ENCODE assay signal across 1 cellular context in the genomic region with DNA sequence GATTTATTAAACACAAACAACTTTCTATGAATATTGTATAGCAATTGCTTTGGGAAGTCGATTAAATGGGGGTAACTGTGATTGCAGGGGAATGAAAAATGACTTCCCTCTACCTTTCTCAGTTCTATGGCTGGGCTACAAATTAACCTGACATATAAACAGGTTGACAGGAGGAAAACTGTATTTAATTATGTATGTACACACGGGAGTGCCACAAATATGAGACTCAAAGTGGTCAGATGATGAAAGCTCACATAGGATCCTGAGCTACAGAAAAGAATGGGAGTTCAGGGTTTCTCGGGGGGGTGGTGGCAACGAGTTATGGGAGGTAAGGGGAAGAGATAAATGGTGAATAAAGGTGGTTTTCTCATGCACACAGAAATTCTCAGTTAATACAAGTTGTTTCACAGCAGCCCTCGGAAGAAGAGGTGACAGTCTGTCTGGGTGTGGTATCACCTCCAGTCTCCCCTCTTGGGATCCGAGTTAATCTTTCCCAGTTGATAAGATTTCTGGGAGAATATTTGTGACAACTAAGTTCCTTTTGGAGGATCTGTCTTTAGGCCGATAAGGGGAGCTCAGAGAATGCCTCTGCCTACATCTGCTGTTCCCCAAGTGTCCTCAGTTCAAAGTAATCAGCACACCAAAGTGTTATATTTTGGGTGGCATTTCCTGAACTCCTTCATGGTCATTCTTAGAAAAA.
A peak's percentile ranks its signal among the peaks of the same experiment; 100 is the strongest.
TF ChIP-seq lines count a peak whose summit lies in the region.

No MANE protein-coding gene starts in this region.

TF ChIP-seq in K562, 482 proteins besides CTCF, POLR2A, EP300 and RAD21 (continued from another document):
- TF ChIP-seq, protein P1, sequence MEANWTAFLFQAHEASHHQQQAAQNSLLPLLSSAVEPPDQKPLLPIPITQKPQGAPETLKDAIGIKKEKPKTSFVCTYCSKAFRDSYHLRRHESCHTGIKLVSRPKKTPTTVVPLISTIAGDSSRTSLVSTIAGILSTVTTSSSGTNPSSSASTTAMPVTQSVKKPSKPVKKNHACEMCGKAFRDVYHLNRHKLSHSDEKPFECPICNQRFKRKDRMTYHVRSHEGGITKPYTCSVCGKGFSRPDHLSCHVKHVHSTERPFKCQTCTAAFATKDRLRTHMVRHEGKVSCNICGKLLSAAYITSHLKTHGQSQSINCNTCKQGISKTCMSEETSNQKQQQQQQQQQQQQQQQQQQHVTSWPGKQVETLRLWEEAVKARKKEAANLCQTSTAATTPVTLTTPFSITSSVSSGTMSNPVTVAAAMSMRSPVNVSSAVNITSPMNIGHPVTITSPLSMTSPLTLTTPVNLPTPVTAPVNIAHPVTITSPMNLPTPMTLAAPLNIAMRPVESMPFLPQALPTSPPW (CRISPR knock-in tag; IDR thresholded peaks at IDR 0.05): peak; percentile 19; the same call in 1 of the 2 replicates
- TF ChIP-seq ZEB2 (IDR thresholded peaks at IDR 0.05) (peak; percentile 39; the same call in 1 of the 2 replicates), NONO (IDR thresholded peaks at IDR 0.05; ENCODE audit: low read depth in 2 of 2, low read length in 1 of 2) (peak in 1 of 2 experiments; percentile 88; a peak in 2 of 4 replicates), NFRKB (IDR thresholded peaks at IDR 0.05; ENCODE audit: low read depth) (0 out of 2 replicates have a peak, but pooled peaks have one; percentile 36), KDM1A (IDR thresholded peaks at IDR 0.05) (peak in 1 of 2 experiments; percentile 50; a peak in 2 of 4 replicates), POLR3G (IDR thresholded peaks at IDR 0.05; ENCODE audit: extremely low read depth, insufficient read length, insufficient replicate concordance) (no peak), CTBP1 (IDR thresholded peaks at IDR 0.05; ENCODE audit: borderline replicate concordance) (peak; percentile 44; the same call in 1 of the 2 replicates), CBFA2T3 (IDR thresholded peaks at IDR 0.05) (peak; percentile 83), ZNF311 (CRISPR knock-in tag; IDR thresholded peaks at IDR 0.05) (peak; percentile 67; the same call in 1 of the 2 replicates), YY1 (IDR thresholded peaks at IDR 0.05; ENCODE audit: borderline replicate concordance in 1 of 3, control insufficient read depth in 1 of 3, extremely low read depth in 1 of 3, insufficient read depth in 3 of 3, insufficient read length in 1 of 3, insufficient replicate concordance in 2 of 3, low read depth in 1 of 3, low read length in 2 of 3) (peak in 1 of 3 experiments; percentile 3), SMARCA4 (IDR thresholded peaks at IDR 0.05) (peak; percentile 65), BHLHE40 (IDR thresholded peaks at IDR 0.05; ENCODE audit: low read length) (0 out of 2 replicates have a peak, but pooled peaks have one; percentile 17), TCF7L2 (IDR thresholded peaks at IDR 0.05; ENCODE audit: low read depth, low read length) (peak; percentile 61; the same call in 1 of the 2 replicates), DPF2 (IDR thresholded peaks at IDR 0.05) (0 out of 2 replicates have a peak, but pooled peaks have one; percentile 64), EZH2 (IDR thresholded peaks at IDR 0.05; ENCODE audit: borderline replicate concordance, low read depth, low read length) (no peak), CBFA2T2 (conservative IDR thresholded peaks at IDR 0.05) (0 out of 2 replicates have a peak, but pooled peaks have one; percentile 67), GATAD2A (IDR thresholded peaks at IDR 0.05) (0 out of 2 replicates have a peak, but pooled peaks have one; percentile 58), CBX1 (IDR thresholded peaks at IDR 0.05; ENCODE audit: low read depth) (no peak), HDAC1 (IDR thresholded peaks at IDR 0.05) (peak in 1 of 2 experiments; percentile 32; a peak in 1 of 4 replicates), MEIS2 (IDR thresholded peaks at IDR 0.05; ENCODE audit: partially characterized antibody) (peak; percentile 9), ZFPM2 (CRISPR knock-in tag; IDR thresholded peaks at IDR 0.05) (no peak), GATA2 (CRISPR knock-in tag; IDR thresholded peaks at IDR 0.05) (no peak; the same call in 1 of the 2 replicates), ZNF695 (CRISPR knock-in tag; IDR thresholded peaks at IDR 0.05) (no peak), MAFF (IDR thresholded peaks at IDR 0.05; ENCODE audit: low read length) (no peak), ARID1B (IDR thresholded peaks at IDR 0.05) (peak; percentile 84), SMARCE1 (IDR thresholded peaks at IDR 0.05) (0 out of 2 replicates have a peak, but pooled peaks have one; percentile 43), GATAD2B (IDR thresholded peaks at IDR 0.05; ENCODE audit: borderline replicate concordance) (peak; percentile 61; the same call in 1 of the 2 replicates), STAT5A (IDR thresholded peaks at IDR 0.05; ENCODE audit: borderline replicate concordance, low read length) (peak; percentile 66; the same call in 1 of the 2 replicates), SMAD4 (CRISPR knock-in tag; conservative IDR thresholded peaks at IDR 0.05) (peak; percentile 55), JUND (IDR thresholded peaks at IDR 0.05; ENCODE audit: borderline replicate concordance, low read depth, low read length) (peak; percentile 36; the same call in 1 of the 2 replicates), JUND (tag; IDR thresholded peaks at IDR 0.05; ENCODE audit: borderline replicate concordance, low read depth, low read length) (0 out of 3 replicates have a peak, but pooled peaks have one; percentile 27), TAL1 (IDR thresholded peaks at IDR 0.05) (peak; percentile 29; the same call in 1 of the 2 replicates), TEAD4 (IDR thresholded peaks at IDR 0.05; ENCODE audit: low read length) (peak; percentile 52; the same call in 1 of the 2 replicates), TEAD4 (CRISPR knock-in tag; IDR thresholded peaks at IDR 0.05; ENCODE audit: borderline replicate concordance) (no peak), NUFIP1 (IDR thresholded peaks at IDR 0.05; ENCODE audit: partially characterized antibody) (no peak), FOSL1 (tag; conservative IDR thresholded peaks at IDR 0.05) (0 out of 2 replicates have a peak, but pooled peaks have one; percentile 24), CC2D1A (IDR thresholded peaks at IDR 0.05) (peak; percentile 92; the same call in 1 of the 2 replicates), TCF3 (CRISPR knock-in tag; IDR thresholded peaks at IDR 0.05) (peak; percentile 80), LEF1 (IDR thresholded peaks at IDR 0.05) (0 out of 2 replicates have a peak, but pooled peaks have one; percentile 15), PML (IDR thresholded peaks at IDR 0.05; ENCODE audit: low read length) (no peak), MAZ (CRISPR knock-in tag; conservative IDR thresholded peaks at IDR 0.05 in 1 of 2, IDR thresholded peaks at IDR 0.05 in 1 of 2) (no peak), NCOR1 (IDR thresholded peaks at IDR 0.05) (peak; percentile 71), ETV5 (CRISPR knock-in tag; IDR thresholded peaks at IDR 0.05; ENCODE audit: low read depth) (peak; percentile 72; the same call in 1 of the 2 replicates)
- TF ChIP-seq, protein P2, sequence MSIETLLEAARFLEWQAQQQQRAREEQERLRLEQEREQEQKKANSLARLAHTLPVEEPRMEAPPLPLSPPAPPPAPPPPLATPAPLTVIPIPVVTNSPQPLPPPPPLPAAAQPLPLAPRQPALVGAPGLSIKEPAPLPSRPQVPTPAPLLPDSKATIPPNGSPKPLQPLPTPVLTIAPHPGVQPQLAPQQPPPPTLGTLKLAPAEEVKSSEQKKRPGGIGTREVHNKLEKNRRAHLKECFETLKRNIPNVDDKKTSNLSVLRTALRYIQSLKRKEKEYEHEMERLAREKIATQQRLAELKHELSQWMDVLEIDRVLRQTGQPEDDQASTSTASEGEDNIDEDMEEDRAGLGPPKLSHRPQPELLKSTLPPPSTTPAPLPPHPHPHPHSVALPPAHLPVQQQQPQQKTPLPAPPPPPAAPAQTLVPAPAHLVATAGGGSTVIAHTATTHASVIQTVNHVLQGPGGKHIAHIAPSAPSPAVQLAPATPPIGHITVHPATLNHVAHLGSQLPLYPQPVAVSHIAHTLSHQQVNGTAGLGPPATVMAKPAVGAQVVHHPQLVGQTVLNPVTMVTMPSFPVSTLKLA (conservative IDR thresholded peaks at IDR 0.05): no peak
- TF ChIP-seq, protein P3, sequence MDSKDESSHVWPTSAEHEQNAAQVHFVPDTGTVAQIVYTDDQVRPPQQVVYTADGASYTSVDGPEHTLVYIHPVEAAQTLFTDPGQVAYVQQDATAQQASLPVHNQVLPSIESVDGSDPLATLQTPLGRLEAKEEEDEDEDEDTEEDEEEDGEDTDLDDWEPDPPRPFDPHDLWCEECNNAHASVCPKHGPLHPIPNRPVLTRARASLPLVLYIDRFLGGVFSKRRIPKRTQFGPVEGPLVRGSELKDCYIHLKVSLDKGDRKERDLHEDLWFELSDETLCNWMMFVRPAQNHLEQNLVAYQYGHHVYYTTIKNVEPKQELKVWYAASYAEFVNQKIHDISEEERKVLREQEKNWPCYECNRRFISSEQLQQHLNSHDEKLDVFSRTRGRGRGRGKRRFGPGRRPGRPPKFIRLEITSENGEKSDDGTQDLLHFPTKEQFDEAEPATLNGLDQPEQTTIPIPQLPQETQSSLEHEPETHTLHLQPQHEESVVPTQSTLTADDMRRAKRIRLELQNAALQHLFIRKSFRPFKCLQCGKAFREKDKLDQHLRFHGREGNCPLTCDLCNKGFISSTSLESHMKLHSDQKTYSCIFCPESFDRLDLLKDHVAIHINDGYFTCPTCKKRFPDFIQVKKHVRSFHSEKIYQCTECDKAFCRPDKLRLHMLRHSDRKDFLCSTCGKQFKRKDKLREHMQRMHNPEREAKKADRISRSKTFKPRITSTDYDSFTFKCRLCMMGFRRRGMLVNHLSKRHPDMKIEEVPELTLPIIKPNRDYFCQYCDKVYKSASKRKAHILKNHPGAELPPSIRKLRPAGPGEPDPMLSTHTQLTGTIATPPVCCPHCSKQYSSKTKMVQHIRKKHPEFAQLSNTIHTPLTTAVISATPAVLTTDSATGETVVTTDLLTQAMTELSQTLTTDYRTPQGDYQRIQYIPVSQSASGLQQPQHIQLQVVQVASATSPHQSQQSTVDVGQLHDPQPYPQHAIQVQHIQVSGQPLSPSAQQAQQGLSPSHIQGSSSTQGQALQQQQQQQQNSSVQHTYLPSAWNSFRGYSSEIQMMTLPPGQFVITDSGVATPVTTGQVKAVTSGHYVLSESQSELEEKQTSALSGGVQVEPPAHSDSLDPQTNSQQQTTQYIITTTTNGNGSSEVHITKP (IDR thresholded peaks at IDR 0.05; ENCODE audit: partially characterized antibody): peak; percentile 99
- TF ChIP-seq, protein P4, sequence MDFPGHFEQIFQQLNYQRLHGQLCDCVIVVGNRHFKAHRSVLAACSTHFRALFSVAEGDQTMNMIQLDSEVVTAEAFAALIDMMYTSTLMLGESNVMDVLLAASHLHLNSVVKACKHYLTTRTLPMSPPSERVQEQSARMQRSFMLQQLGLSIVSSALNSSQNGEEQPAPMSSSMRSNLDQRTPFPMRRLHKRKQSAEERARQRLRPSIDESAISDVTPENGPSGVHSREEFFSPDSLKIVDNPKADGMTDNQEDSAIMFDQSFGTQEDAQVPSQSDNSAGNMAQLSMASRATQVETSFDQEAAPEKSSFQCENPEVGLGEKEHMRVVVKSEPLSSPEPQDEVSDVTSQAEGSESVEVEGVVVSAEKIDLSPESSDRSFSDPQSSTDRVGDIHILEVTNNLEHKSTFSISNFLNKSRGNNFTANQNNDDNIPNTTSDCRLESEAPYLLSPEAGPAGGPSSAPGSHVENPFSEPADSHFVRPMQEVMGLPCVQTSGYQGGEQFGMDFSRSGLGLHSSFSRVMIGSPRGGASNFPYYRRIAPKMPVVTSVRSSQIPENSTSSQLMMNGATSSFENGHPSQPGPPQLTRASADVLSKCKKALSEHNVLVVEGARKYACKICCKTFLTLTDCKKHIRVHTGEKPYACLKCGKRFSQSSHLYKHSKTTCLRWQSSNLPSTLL (IDR thresholded peaks at IDR 0.05): peak; percentile 87; the same call in 1 of the 2 replicates
- TF ChIP-seq, protein P5, sequence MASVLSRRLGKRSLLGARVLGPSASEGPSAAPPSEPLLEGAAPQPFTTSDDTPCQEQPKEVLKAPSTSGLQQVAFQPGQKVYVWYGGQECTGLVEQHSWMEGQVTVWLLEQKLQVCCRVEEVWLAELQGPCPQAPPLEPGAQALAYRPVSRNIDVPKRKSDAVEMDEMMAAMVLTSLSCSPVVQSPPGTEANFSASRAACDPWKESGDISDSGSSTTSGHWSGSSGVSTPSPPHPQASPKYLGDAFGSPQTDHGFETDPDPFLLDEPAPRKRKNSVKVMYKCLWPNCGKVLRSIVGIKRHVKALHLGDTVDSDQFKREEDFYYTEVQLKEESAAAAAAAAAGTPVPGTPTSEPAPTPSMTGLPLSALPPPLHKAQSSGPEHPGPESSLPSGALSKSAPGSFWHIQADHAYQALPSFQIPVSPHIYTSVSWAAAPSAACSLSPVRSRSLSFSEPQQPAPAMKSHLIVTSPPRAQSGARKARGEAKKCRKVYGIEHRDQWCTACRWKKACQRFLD (CRISPR knock-in tag; IDR thresholded peaks at IDR 0.05): peak; percentile 32; the same call in 1 of the 2 replicates
- TF ChIP-seq, protein P6, sequence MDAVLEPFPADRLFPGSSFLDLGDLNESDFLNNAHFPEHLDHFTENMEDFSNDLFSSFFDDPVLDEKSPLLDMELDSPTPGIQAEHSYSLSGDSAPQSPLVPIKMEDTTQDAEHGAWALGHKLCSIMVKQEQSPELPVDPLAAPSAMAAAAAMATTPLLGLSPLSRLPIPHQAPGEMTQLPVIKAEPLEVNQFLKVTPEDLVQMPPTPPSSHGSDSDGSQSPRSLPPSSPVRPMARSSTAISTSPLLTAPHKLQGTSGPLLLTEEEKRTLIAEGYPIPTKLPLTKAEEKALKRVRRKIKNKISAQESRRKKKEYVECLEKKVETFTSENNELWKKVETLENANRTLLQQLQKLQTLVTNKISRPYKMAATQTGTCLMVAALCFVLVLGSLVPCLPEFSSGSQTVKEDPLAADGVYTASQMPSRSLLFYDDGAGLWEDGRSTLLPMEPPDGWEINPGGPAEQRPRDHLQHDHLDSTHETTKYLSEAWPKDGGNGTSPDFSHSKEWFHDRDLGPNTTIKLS (IDR thresholded peaks at IDR 0.05; ENCODE audit: borderline replicate concordance, low read depth): no peak
- TF ChIP-seq, protein P7, sequence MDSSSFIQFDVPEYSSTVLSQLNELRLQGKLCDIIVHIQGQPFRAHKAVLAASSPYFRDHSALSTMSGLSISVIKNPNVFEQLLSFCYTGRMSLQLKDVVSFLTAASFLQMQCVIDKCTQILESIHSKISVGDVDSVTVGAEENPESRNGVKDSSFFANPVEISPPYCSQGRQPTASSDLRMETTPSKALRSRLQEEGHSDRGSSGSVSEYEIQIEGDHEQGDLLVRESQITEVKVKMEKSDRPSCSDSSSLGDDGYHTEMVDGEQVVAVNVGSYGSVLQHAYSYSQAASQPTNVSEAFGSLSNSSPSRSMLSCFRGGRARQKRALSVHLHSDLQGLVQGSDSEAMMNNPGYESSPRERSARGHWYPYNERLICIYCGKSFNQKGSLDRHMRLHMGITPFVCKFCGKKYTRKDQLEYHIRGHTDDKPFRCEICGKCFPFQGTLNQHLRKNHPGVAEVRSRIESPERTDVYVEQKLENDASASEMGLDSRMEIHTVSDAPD (CRISPR knock-in tag; IDR thresholded peaks at IDR 0.05): no peak
